Comparison of ENCODE assay signal across 21 cellular contexts in genomic region chr15:66033143-66033542, GRCh38.
DNase-seq lines count a peak whose midpoint lies in the region; ATAC-seq, FAIRE-seq and TF ChIP-seq lines count a peak whose summit lies in the region.
"Had no signal": no experiment of that assay in that cellular context is flagged by ENCODE, and none has a peak within 500 bp of the region (broad histone marks: within the 10 kb centered on the region; RNA-seq: fewer than 3 reads in every experiment).

No MANE protein-coding gene starts in this region.

- no peak overlapping the region for H2BK120ac ChIP-seq in neuronal stem cell (ENCODE audit: low read depth, low read length)

- H2AFZ ChIP-seq in neuronal stem cell (ENCODE audit: low read length): no peak overlapping the region

- no peak overlapping the region for H2BK5ac ChIP-seq in neuronal stem cell (ENCODE audit: low read length)

- H3K9me3 ChIP-seq in HEK293 (ENCODE audit: control insufficient read depth, insufficient read depth, low read depth, low read length) (no peaks in the 10 kb centered on the region), neuronal stem cell (replicated peaks in 1 of 2; ENCODE audit: control insufficient read depth in 2 of 2, insufficient read depth in 1 of 2, low read depth in 1 of 2, low read length in 2 of 2) (peaks cover 0 to 2% of the 10 kb centered on the region in 2 donors), WERI-Rb-1 (ENCODE audit: severe bottlenecking) (peaks cover 13% of the 10 kb centered on the region)

- CTCF ChIA-PET in HEK293 (lab: Yijun Ruan, JAX): interaction anchor here (1.0 kb wide), 1 partner anchor 10 kb away, joined by 4 read pairs; no protein-coding TSS in a partner anchor

- H3K79me1 ChIP-seq in neuronal stem cell (ENCODE audit: low read depth, low read length): no peaks in the 10 kb centered on the region

- H3K4me1 ChIP-seq in HEK293 (ENCODE audit: control insufficient read depth, insufficient read depth, low read length): no peaks in the 10 kb centered on the region
- no peaks in the 10 kb centered on the region for H3K4me1 ChIP-seq in neuronal stem cell (ENCODE audit: control insufficient read depth in 2 of 2, insufficient read depth in 1 of 2, low read depth in 1 of 2, low read length in 2 of 2)
- H3K4me1 ChIP-seq: BLaER1 treated with 17β-estradiol and CSF1 and Interleukin-3, amounts not matched to agents 10 nM and 100 nM; Caco-2 had no signal

- no peak overlapping the region for H3K4me3 ChIP-seq in HEK293 (ENCODE audit: low read depth, low read length)
- peak overlapping the region in 1 of 2 donors; percentile 44 for H3K4me3 ChIP-seq in neuronal stem cell (ENCODE audit: low read length in 2 of 2)
- no peak overlapping the region for H3K4me3 ChIP-seq in WERI-Rb-1 (ENCODE audit: low read depth, low read length)
- H3K4me3 ChIP-seq: BLaER1 treated with 17β-estradiol and CSF1 and Interleukin-3, amounts not matched to agents 10 nM and 100 nM had no signal

- H3K23ac ChIP-seq in neuronal stem cell (ENCODE audit: low read depth, low read length, poor library complexity): no peak overlapping the region

- no peaks in the 10 kb centered on the region for H3K36me3 ChIP-seq in HEK293 (ENCODE audit: control insufficient read depth in 2 of 2, insufficient read depth in 1 of 2, low read length in 2 of 2)
- no peaks in the 10 kb centered on the region for H3K36me3 ChIP-seq in neuronal stem cell (replicated peaks in 1 of 2; ENCODE audit: control insufficient read depth in 2 of 2, insufficient read depth in 2 of 2, low read length in 2 of 2)
- no peaks in the 10 kb centered on the region for H3K36me3 ChIP-seq in WERI-Rb-1
- H3K36me3 ChIP-seq: BLaER1 treated with 17β-estradiol and CSF1 and Interleukin-3, amounts not matched to agents 10 nM and 100 nM had no signal

- peak overlapping the region; percentile 3 for H2AK5ac ChIP-seq in neuronal stem cell (ENCODE audit: low read depth, low read length)

- POLR2A ChIA-PET in HEK293 (lab: Yijun Ruan, JAX): no interaction called here

- no CpG with 5 or more reads among the region's 2 CpGs for WGBS in neuronal stem cell (ENCODE audit: extremely low coverage in 2 of 2, insufficient read length in 2 of 2, insufficient replicate concordance in 1 of 2), 2 donors

- no peak overlapping the region for H2BK15ac ChIP-seq in neuronal stem cell (ENCODE audit: low read length)

- no peak for ATAC-seq in HG02678 (IDR thresholded peaks at IDR 0.05; ENCODE audit: unreplicated experiment)
- ATAC-seq: CD8-positive, alpha-beta T cell had no signal

- no peak overlapping the region for H3K4me2 ChIP-seq in neuronal stem cell (ENCODE audit: insufficient read depth, low read length, poor library complexity, severe bottlenecking)
- H3K4me2 ChIP-seq: BLaER1 treated with 17β-estradiol and CSF1 and Interleukin-3, amounts not matched to agents 10 nM and 100 nM had no signal

- FAIRE-seq in urothelium cell line (lab: Jason Lieb, UNC): peak; percentile 66
- FAIRE-seq: A204.1, D721Med, G401.6, GM12891, GM19239 had no signal

- H3K4ac ChIP-seq in neuronal stem cell (ENCODE audit: low read length): no peak overlapping the region

- no peak overlapping the region for H4K8ac ChIP-seq in neuronal stem cell (ENCODE audit: low read depth, low read length)

- no peak overlapping the region for H3K18ac ChIP-seq in neuronal stem cell (ENCODE audit: low read length)

- peaks cover 0 to 18% (median 0%) of the 10 kb centered on the region in 3 experiments for H3K27me3 ChIP-seq in neuronal stem cell (ENCODE audit: control insufficient read depth in 3 of 3, insufficient read depth in 3 of 3, low read depth in 1 of 3, low read length in 3 of 3)
- H3K27me3 ChIP-seq in WERI-Rb-1 (ENCODE audit: insufficient read depth, low read depth, severe bottlenecking): no peaks in the 10 kb centered on the region
- H3K27me3 ChIP-seq: BLaER1 treated with 17β-estradiol and CSF1 and Interleukin-3, amounts not matched to agents 10 nM and 100 nM had no signal

- H4K91ac ChIP-seq in neuronal stem cell (ENCODE audit: low read depth, low read length, poor library complexity): no peak overlapping the region

- no peak overlapping the region for H3K14ac ChIP-seq in neuronal stem cell (ENCODE audit: low read length)

- H3K27ac ChIP-seq in HEK293 (ENCODE audit: extremely low read depth, low read depth, low read length) (no peak overlapping the region), neuronal stem cell (replicated peaks; ENCODE audit: low read length) (no peak overlapping the region), WERI-Rb-1 (no peak overlapping the region)
- H3K27ac ChIP-seq: BLaER1 treated with 17β-estradiol and CSF1 and Interleukin-3, amounts not matched to agents 10 nM and 100 nM; C4-2B had no signal

- H3K9ac ChIP-seq in neuronal stem cell (ENCODE audit: low read depth, low read length, poor library complexity): no peak overlapping the region
- H3K9ac ChIP-seq: BLaER1 treated with 17β-estradiol and CSF1 and Interleukin-3, amounts not matched to agents 10 nM and 100 nM had no signal

- TF ChIP-seq CTCF in HEK293 (tag by site-specific recombination; IDR thresholded peaks at IDR 0.05) (no peak), WERI-Rb-1 (IDR thresholded peaks at IDR 0.05; ENCODE audit: low read depth, low read length) (no peak)

- H2BK12ac ChIP-seq in neuronal stem cell (ENCODE audit: low read length): no peak overlapping the region

- DNase-seq in neuronal stem cell (ENCODE audit: low spot score) (no peak), urothelium cell line (ENCODE audit: low spot score) (no peak), WERI-Rb-1 (no peak)
- DNase-seq in activated effector memory CD4-positive, alpha-beta T cell treated with Interleukin-2 at 50 U/mL for 16 hours: no peak
- DNase-seq: 8988T; AML-193; Caco-2; Calu3; CD4-positive, alpha-beta T cell; CD8-positive, alpha-beta T cell; DMS79 treated with DMSO at 0.1 percent for 48 hours; GF-D8 had no signal

TF ChIP-seq in HEK293, 187 proteins besides CTCF, POLR2A, EP300 and RAD21:
- TF ChIP-seq ZNF660 (tag by site-specific recombination; IDR thresholded peaks at IDR 0.05) (no peak), ZNF585B (tag by site-specific recombination; IDR thresholded peaks at IDR 0.05) (peak; percentile 96), EGR2 (tag by site-specific recombination; IDR thresholded peaks at IDR 0.05; ENCODE audit: low read depth) (no peak), ZNF155 (tag by site-specific recombination; IDR thresholded peaks at IDR 0.05) (no peak), SCRT1 (tag by site-specific recombination; IDR thresholded peaks at IDR 0.05; ENCODE audit: borderline replicate concordance) (no peak), ZBTB44 (tag by site-specific recombination; IDR thresholded peaks at IDR 0.05) (no peak), ZNF501 (tag by site-specific recombination; IDR thresholded peaks at IDR 0.05) (no peak), ZNF521 (tag by site-specific recombination; IDR thresholded peaks at IDR 0.05) (no peak), OSR2 (tag by site-specific recombination; IDR thresholded peaks at IDR 0.05) (no peak)
